ENCODE assay signal across 24 cellular contexts in the genomic region with DNA sequence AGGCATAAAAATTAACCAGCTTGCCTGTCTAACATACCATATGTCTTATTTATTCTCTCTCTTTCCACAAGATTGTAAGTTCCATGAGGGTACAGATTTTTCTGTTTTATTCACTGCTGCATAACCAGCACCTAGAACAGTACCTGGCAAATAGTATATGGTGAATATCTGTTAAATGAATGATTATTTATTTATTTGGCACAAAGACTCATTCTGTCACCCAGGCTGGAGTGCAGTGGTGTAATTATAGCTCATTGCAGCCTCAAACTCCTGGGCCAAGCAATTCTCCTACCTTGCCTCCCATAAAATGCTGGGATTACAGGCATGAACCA.
"Had no signal": no experiment of that assay in that cellular context is flagged by ENCODE, and none has a peak within 500 bp of the region (broad histone marks: within the 10 kb centered on the region; RNA-seq: fewer than 3 reads in every experiment).

No MANE protein-coding gene starts in this region.

- H3K27me3 Mint-ChIP-seq: activated CD4-positive, alpha-beta memory T cell treated with anti-CD3 and anti-CD28 coated beads for 36 hours; activated T-cell treated with anti-CD3 and anti-CD28 coated beads, Interleukin-2, amount 50 U/mL, for 24 hours; naive thymus-derived CD4-positive, alpha-beta T cell had no signal

- DNase-seq: activated CD4-positive, alpha-beta T cell treated with anti-CD3 and anti-CD28 coated beads for 1 hour; activated naive CD4-positive, alpha-beta T cell treated with Interleukin-2 at 50 U/mL for 16 hours; activated T-cell treated with anti-CD3 and anti-CD28 coated beads, Interleukin-2, amount 50 U/mL, for 24 hours; adrenal gland; cerebellar nuclear complex; cortex of kidney; erythroblast; kidney; left lung; mucosa of descending colon; naive thymus-derived CD4-positive, alpha-beta T cell; stimulated activated CD4-positive, alpha-beta T cell treated with anti-CD3 and anti-CD28 coated beads, Interleukin-12 subunit alpha, Interleukin-12 subunit beta, amount 100 ng/mL, for 4 hours; stimulated activated CD4-positive, alpha-beta T cell treated with anti-CD3 and anti-CD28 coated beads, Interleukin-1b, Interleukin-23, amount 100 ng/mL, for 48 hours; stimulated activated CD8-positive, alpha-beta memory T cell treated with anti-CD3 and anti-CD28 coated beads, Interleukin-4, amount 100 ng/mL, for 48 hours; trophoblast cell; WERI-Rb-1 had no signal

- H3K27ac ChIP-seq: adrenal gland, left lung, parathyroid adenoma, vagina, WERI-Rb-1 had no signal

- H2AFZ ChIP-seq: parathyroid adenoma had no signal

- H3K36me3 ChIP-seq: adrenal gland, left lung, vagina, WERI-Rb-1 had no signal

- H3K9me3 Mint-ChIP-seq: activated CD4-positive, alpha-beta memory T cell treated with anti-CD3 and anti-CD28 coated beads for 36 hours; activated T-helper 2 cell treated with anti-CD3 and anti-CD28 coated beads, Interferon-gamma antibody, Interleukin-2, Interleukin-4, amounts not matched to agents 10 μg/mL and 5 μg/mL and 100 μg/mL, durations not matched to agents 14 hours and 24 hours and 36 hours had no signal

- H3K4me3 ChIP-seq: adrenal gland, left lung, mucosa of descending colon, vagina had no signal

- H3K4me3 Mint-ChIP-seq: activated CD4-positive, alpha-beta memory T cell treated with anti-CD3 and anti-CD28 coated beads for 36 hours; activated T-cell treated with anti-CD3 and anti-CD28 coated beads, Interleukin-2, amount 50 U/mL, for 24 hours had no signal

- H3K4me1 ChIP-seq: parathyroid adenoma had no signal

- H3K27me3 ChIP-seq: adrenal gland, left lung, vagina had no signal

- H3K9me3 ChIP-seq: adrenal gland, left lung, mucosa of descending colon, vagina had no signal

- FAIRE-seq: astrocyte, bronchial epithelial cell, endometrium, frontal cortex, kidney had no signal

- H3K27ac Mint-ChIP-seq: activated T-helper 2 cell treated with anti-CD3 and anti-CD28 coated beads, Interferon-gamma antibody, Interleukin-2, Interleukin-4, amounts not matched to agents 10 μg/mL and 5 μg/mL and 100 μg/mL, durations not matched to agents 14 hours and 24 hours and 36 hours had no signal
